ENCODE assay signal across 25 cellular contexts in the genomic region with DNA sequence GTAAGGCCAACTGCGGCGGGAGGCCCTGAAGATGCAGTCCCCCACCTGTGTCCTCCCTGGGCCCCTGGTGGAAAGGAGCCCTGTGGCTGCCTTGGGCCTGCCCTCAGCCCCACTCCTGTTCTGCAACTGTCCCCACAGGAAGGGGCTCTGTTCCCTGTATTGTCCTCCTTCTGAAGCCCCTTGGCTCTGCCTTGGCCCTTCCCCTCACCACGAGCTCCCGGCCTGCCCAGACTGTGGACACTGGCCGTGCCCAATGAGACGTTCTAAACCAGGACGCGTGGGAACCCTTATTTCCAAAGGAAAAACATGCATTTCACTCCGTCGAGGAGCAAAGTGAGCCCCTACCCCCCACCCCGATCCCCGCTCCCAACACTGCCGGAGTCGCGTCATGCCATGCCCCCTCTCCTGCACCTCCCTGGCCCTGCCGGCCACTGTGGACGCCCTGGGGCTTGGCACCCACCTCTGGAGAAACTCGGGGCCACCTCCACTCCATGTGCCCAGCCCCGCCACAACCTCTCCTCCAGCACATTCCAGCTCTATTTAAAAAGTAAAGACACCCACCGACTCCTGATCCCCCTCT. TPM values are rescaled to one million over a fixed set of nuclear protein-coding genes. Genes with fewer than 3 reads are reported as not detected.
"Had no signal": no experiment of that assay in that cellular context is flagged by ENCODE, and none has a peak within 500 bp of the region (broad histone marks: within the 10 kb centered on the region; RNA-seq: fewer than 3 reads in every experiment).

No MANE protein-coding gene starts in this region.

- DNase-seq: cortex of kidney; dorsolateral prefrontal cortex; effector CD8-positive, alpha-beta T cell; foreskin melanocyte; head of caudate nucleus; left colon; mesendoderm; naive B cell; retina; spleen; stimulated activated CD4-positive, alpha-beta T cell treated with anti-CD3 and anti-CD28 coated beads, Interleukin-15, amount 100 ng/mL, for 24 hours; stimulated activated CD4-positive, alpha-beta T cell treated with anti-CD3 and anti-CD28 coated beads, Interleukin-1b, Interleukin-23, amount 100 ng/mL, for 48 hours; stimulated activated CD4-positive, alpha-beta T cell treated with anti-CD3 and anti-CD28 coated beads, Interleukin-4, amount 100 ng/mL, for 24 hours; stimulated activated naive CD4-positive, alpha-beta T cell; stomach; substantia nigra; trophoblast cell had no signal

- H3K9me3 Mint-ChIP-seq: naive B cell, nephron had no signal

- H3K27me3 Mint-ChIP-seq: naive B cell had no signal

- H3K27ac Mint-ChIP-seq: nephron had no signal

- H3K9me3 ChIP-seq: neutrophil, psoas muscle, spleen, stomach had no signal

- H3K4me1 ChIP-seq: psoas muscle, spleen, stomach had no signal

- H3K4me3 Mint-ChIP-seq: naive B cell, nephron had no signal

- H3K4me3 ChIP-seq: dorsolateral prefrontal cortex, hepatocyte, psoas muscle, spleen, stomach had no signal

- ATAC-seq: left colon, psoas muscle, sciatic nerve had no signal

- H3K27me3 ChIP-seq: dorsolateral prefrontal cortex, hepatocyte, neutrophil, spleen, stomach had no signal

- H3K4me1 Mint-ChIP-seq: nephron had no signal

- H3K27ac ChIP-seq: hepatocyte, neutrophil, psoas muscle, spleen, stomach had no signal

RNA-seq across cellular contexts. Expression of a gene that starts 29.8 kb away (rescaled TPM):
- total RNA-seq: lung microvascular endothelial cell, osteoblast, psoas muscle, sciatic nerve, skeletal muscle tissue, spleen had no signal
